28 cellular contexts compared by ENCODE assay signal in genomic region chr2:204255469-204255868, GRCh38.
DNase-seq lines count a peak whose midpoint lies in the region; ATAC-seq, FAIRE-seq and TF ChIP-seq lines count a peak whose summit lies in the region.
"Had no signal": no experiment of that assay in that cellular context is flagged by ENCODE, and none has a peak within 500 bp of the region (broad histone marks: within the 10 kb centered on the region; RNA-seq: fewer than 3 reads in every experiment).

No MANE protein-coding gene starts in this region.

- no peak overlapping the region for H3K9ac ChIP-seq in HepG2 (ENCODE audit: insufficient read depth, low read depth, low read length)
- no peak overlapping the region for H3K9ac ChIP-seq in adipocyte (ENCODE audit: low read length)

- H2AFZ ChIP-seq in HepG2 (ENCODE audit: low read length), result no peak overlapping the region

- H3K27ac Mint-ChIP-seq in nephron, result peak overlapping the region in 2 of 3 experiments; percentile 2 to 22
- H3K27ac Mint-ChIP-seq: activated T-helper 2 cell treated with anti-CD3 and anti-CD28 coated beads, Interferon-gamma antibody, Interleukin-2, Interleukin-4, amounts not matched to agents 10 μg/mL and 5 μg/mL and 100 μg/mL, durations not matched to agents 14 hours and 24 hours and 36 hours; stimulated activated naive CD8-positive, alpha-beta T cell treated with anti-CD3 and anti-CD28 coated beads, Interleukin-15, amount 100 ng/mL, for 72 hours had no signal

- peaks cover 45% of the 10 kb centered on the region for H3K4me1 Mint-ChIP-seq in nephron

- H3K9me3 Mint-ChIP-seq in nephron, result no peaks in the 10 kb centered on the region
- H3K9me3 Mint-ChIP-seq: activated T-helper 2 cell treated with anti-CD3 and anti-CD28 coated beads, Interferon-gamma antibody, Interleukin-2, Interleukin-4, amounts not matched to agents 10 μg/mL and 5 μg/mL and 100 μg/mL, durations not matched to agents 14 hours and 24 hours and 36 hours; stimulated activated naive CD8-positive, alpha-beta T cell treated with anti-CD3 and anti-CD28 coated beads, Interleukin-15, amount 100 ng/mL, for 72 hours had no signal

- TF ChIP-seq EP300 in HepG2 (IDR thresholded peaks at IDR 0.05; ENCODE audit: low read depth in 2 of 2, low read length in 2 of 2), result no peak
- TF ChIP-seq EP300 in HepG2 (CRISPR knock-in tag; IDR thresholded peaks at IDR 0.05; ENCODE audit: borderline replicate concordance), result no peak

- no peaks in the 10 kb centered on the region for H3K36me3 Mint-ChIP-seq in nephron (ENCODE audit: low read depth)

- H3K27ac ChIP-seq in right lobe of liver (no peak overlapping the region), HepG2 (ENCODE audit: extremely low read length, insufficient read depth, low read length) (no peak overlapping the region)
- H3K27ac ChIP-seq: gastrocnemius medialis, right atrium auricular region, spleen, VCaP had no signal

- no peaks in the 10 kb centered on the region for H3K36me3 ChIP-seq in right lobe of liver
- H3K36me3 ChIP-seq in HepG2 (replicated peaks in 1 of 2; ENCODE audit: control insufficient read depth in 1 of 2, insufficient read depth in 2 of 2, low read length in 2 of 2), result no peaks in the 10 kb centered on the region
- H3K36me3 ChIP-seq in adipocyte (ENCODE audit: control insufficient read depth, insufficient read depth, low read length, severe bottlenecking), result no peaks in the 10 kb centered on the region
- H3K36me3 ChIP-seq: BE2C, gastrocnemius medialis, HAP-1, right atrium auricular region, spleen had no signal

- DNase-seq in right lobe of liver (no peak), HepG2 (ENCODE audit: low spot score) (no peak), adipocyte (ENCODE audit: low read depth) (peak; percentile 49), left lobe of liver (ENCODE audit: low spot score) (no peak), DMS114 treated with DMSO at 0.1 percent for 48 hours (lab: John Stamatoyannopoulos, UW; ENCODE audit: unreplicated experiment) (no peak)
- DNase-seq: activated CD4-positive, alpha-beta T cell treated with anti-CD3 and anti-CD28 coated beads for 48 hours; activated CD8-positive, alpha-beta memory T cell treated with anti-CD3 and anti-CD28 coated beads for 24 hours; activated naive CD4-positive, alpha-beta T cell treated with anti-CD3 and anti-CD28 coated beads, Interleukin-2, amount 50 U/mL, for 16 hours; activated T-cell treated with anti-CD3 and anti-CD28 coated beads for 4 hours; amniotic stem cell; BE2C; DND-41; gastrocnemius medialis; MM.1S; NCI-H1694 treated with DMSO at 0.1 percent for 48 hours; NCI-H2171; NCI-H526; Right ventricle myocardium superior; spleen; stimulated activated CD4-positive, alpha-beta T cell treated with anti-CD3 and anti-CD28 coated beads, Interleukin-2, amount 100 ng/mL, for 24 hours; stimulated activated naive CD8-positive, alpha-beta T cell treated with anti-CD3 and anti-CD28 coated beads, Interleukin-15, amount 100 ng/mL, for 72 hours had no signal

- no peak overlapping the region for H3K4me3 Mint-ChIP-seq in nephron
- H3K4me3 Mint-ChIP-seq: stimulated activated naive CD8-positive, alpha-beta T cell treated with anti-CD3 and anti-CD28 coated beads, Interleukin-15, amount 100 ng/mL, for 72 hours had no signal

- H3K4me3 ChIP-seq in right lobe of liver, result no peak overlapping the region
- H3K4me3 ChIP-seq in HepG2 (replicated peaks in 1 of 3; ENCODE audit: insufficient read depth in 1 of 3, low read depth in 2 of 3, low read length in 3 of 3), result no peak overlapping the region
- H3K4me3 ChIP-seq in adipocyte (ENCODE audit: low read length), result no peak overlapping the region
- H3K4me3 ChIP-seq: gastrocnemius medialis, HAP-1, right atrium auricular region, spleen had no signal

- TF ChIP-seq POLR2A in right lobe of liver (IDR thresholded peaks at IDR 0.05) (no peak), HepG2 (IDR thresholded peaks at IDR 0.05; ENCODE audit: insufficient read depth in 1 of 2, low read depth in 2 of 2, low read length in 2 of 2) (no peak)

- H3K79me2 ChIP-seq in HepG2 (ENCODE audit: insufficient read depth, low read length), result no peaks in the 10 kb centered on the region

- H3K4me1 ChIP-seq in right lobe of liver, result no peaks in the 10 kb centered on the region
- no peaks in the 10 kb centered on the region for H3K4me1 ChIP-seq in HepG2 (ENCODE audit: insufficient read depth, low read length)
- peaks cover 15% of the 10 kb centered on the region for H3K4me1 ChIP-seq in adipocyte (ENCODE audit: control insufficient read depth, insufficient read depth, low read length)
- H3K4me1 ChIP-seq: HAP-1 had no signal

- WGBS in right lobe of liver (ENCODE audit: insufficient coverage, low coverage, low lambda C conversion rate, missing lambda C conversion rate), result 21% methylated on average over 2 of the region's 2 CpGs
- 2% methylated on average over 2 of the region's 2 CpGs for WGBS in HepG2 (ENCODE audit: low lambda C conversion rate)

- H3K27me3 Mint-ChIP-seq in nephron (ENCODE audit: low read depth), result peaks cover 4% of the 10 kb centered on the region

- H3K4me2 ChIP-seq in HepG2 (ENCODE audit: low read depth, low read length), result no peak overlapping the region

- no peaks in the 10 kb centered on the region for H3K9me3 ChIP-seq in right lobe of liver
- no peaks in the 10 kb centered on the region for H3K9me3 ChIP-seq in HepG2 (ENCODE audit: low read length)
- H3K9me3 ChIP-seq in adipocyte (ENCODE audit: control insufficient read depth, low read length), result no peaks in the 10 kb centered on the region
- H3K9me3 ChIP-seq: BE2C, gastrocnemius medialis, HAP-1, right atrium auricular region, spleen had no signal

- intact Hi-C loops in right lobe of liver (cut with DNase I) (no loop called here), HepG2 (cut with micrococcal nuclease; ENCODE audit: unreplicated experiment) (no loop called here)

- peak in 3 of 4 donors; percentile 43 to 51 (median 46) for ATAC-seq in right lobe of liver
- ATAC-seq in HepG2, result no peak
- no peak for ATAC-seq in left lobe of liver
- ATAC-seq in HG02885 (IDR thresholded peaks at IDR 0.05; ENCODE audit: poor library complexity, unreplicated experiment), result no peak
- ATAC-seq: gastrocnemius medialis; Panc1; stimulated activated naive CD8-positive, alpha-beta T cell treated with anti-CD3 and anti-CD28 coated beads, Interleukin-15, amount 100 ng/mL, for 72 hours had no signal

- CTCF ChIA-PET in HepG2 (lab: Yijun Ruan, JAX; ENCODE audit: low intra/inter-chr PET ratio, low total read pairs), result no interaction called here

- no TSS peak for BruUV-seq in HepG2 (replicated peaks; lab: Mats Ljungman, UMichigan)

- FAIRE-seq in HepG2 (lab: Jason Lieb, UNC), result no peak

- in situ Hi-C loops in HepG2 (cut with HindIII; ENCODE audit: extremely low pct_ligation_motif_present, low pct_unique_long_range_greater_than_20kb), result no loop called here

- POLR2A ChIA-PET in HepG2 (lab: Yijun Ruan, JAX), result no interaction called here

- H3K27me3 ChIP-seq in right lobe of liver, result no peaks in the 10 kb centered on the region
- H3K27me3 ChIP-seq in HepG2 (ENCODE audit: control insufficient read depth in 1 of 2, insufficient read depth in 2 of 2, low read length in 2 of 2), result no peaks in the 10 kb centered on the region
- H3K27me3 ChIP-seq in adipocyte (replicated peaks; ENCODE audit: control insufficient read depth, insufficient read depth, low read length), result peaks cover 13% of the 10 kb centered on the region
- H3K27me3 ChIP-seq: BE2C, right atrium auricular region had no signal

- TF ChIP-seq CTCF in right lobe of liver (IDR thresholded peaks at IDR 0.05) (no peak), HepG2 (CRISPR knock-in tag; IDR thresholded peaks at IDR 0.05) (no peak), nephron (IDR thresholded peaks at IDR 0.05; ENCODE audit: unreplicated experiment in 3 of 3) (no peak)

- no peaks in the 10 kb centered on the region for H4K20me1 ChIP-seq in HepG2 (ENCODE audit: insufficient read depth, low read length)

- TF ChIP-seq RAD21 in HepG2 (CRISPR knock-in tag; IDR thresholded peaks at IDR 0.05), result no peak

TF ChIP-seq in HepG2, 621 proteins besides CTCF, POLR2A, EP300 and RAD21:
- TF ChIP-seq ZNF224 (CRISPR knock-in tag; IDR thresholded peaks at IDR 0.05), result no peak
- no peak for TF ChIP-seq ZNF414 (CRISPR knock-in tag; IDR thresholded peaks at IDR 0.05)
TF ChIP-seq in HepG2: peak in this region for 0.

Comparison
In these comparisons a context has a peak if more than half of its experiments do, and no peak if none do; other contexts are left out.
1. ATAC-seq: peak in right lobe of liver (3 of 4); none in HepG2 (single experiment), left lobe of liver (single experiment) and HG02885 (single experiment).